17 cellular contexts compared by ENCODE assay signal in the genomic region with DNA sequence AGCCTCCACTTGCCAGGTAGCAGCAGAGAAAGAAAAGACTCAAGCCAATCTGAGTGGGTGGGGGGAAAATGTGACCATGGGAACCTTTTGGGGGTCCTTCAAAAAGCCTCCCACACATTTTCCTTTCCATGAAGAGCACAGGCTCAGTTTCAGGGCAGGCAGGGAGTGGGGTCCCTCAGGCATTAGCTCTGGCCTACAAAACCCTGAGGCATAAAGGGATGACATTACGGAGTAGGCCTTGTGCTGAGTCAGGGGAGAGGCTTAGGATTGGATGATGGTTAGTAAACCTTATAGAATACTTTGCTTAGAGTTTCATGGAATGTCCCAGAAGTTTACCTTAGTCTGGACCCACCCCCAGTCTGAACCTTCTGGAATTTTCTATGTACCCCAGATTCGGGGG. TPM values are rescaled to one million over a fixed set of nuclear protein-coding genes. Genes with fewer than 3 reads are reported as not detected.
A peak's percentile ranks its signal among the peaks of the same experiment; 100 is the strongest.
DNase-seq lines count a peak whose midpoint lies in the region; ATAC-seq and TF ChIP-seq lines count a peak whose summit lies in the region.
"Had no signal": no experiment of that assay in that cellular context is flagged by ENCODE, and none has a peak within 500 bp of the region (broad histone marks: within the 10 kb centered on the region; RNA-seq: fewer than 3 reads in every experiment).

No MANE protein-coding gene starts in this region.

- intact Hi-C loops in OCI-LY7 (cut with micrococcal nuclease; ENCODE audit: unreplicated experiment), result no loop called here

- H3K4me1 ChIP-seq in OCI-LY7 (ENCODE audit: insufficient read depth, low read length, poor library complexity, severe bottlenecking), result peaks cover 29% of the 10 kb centered on the region
- H3K4me1 ChIP-seq in skeletal muscle satellite cell (ENCODE audit: control insufficient read depth, insufficient read depth, low read length), result peaks cover 22% of the 10 kb centered on the region
- H3K4me1 ChIP-seq in mesendoderm (ENCODE audit: control insufficient read depth, low read depth, low read length), result peaks cover 4% of the 10 kb centered on the region

- no peak overlapping the region for H3K23ac ChIP-seq in mesendoderm (ENCODE audit: low read length)

- H3K4me2 ChIP-seq in OCI-LY7 (ENCODE audit: low read length) (peak overlapping the region; percentile 13; the same call in 1 of the 2 replicates), skeletal muscle satellite cell (ENCODE audit: low read length) (peak overlapping the region; percentile 1), mesendoderm (ENCODE audit: low read length) (no peak overlapping the region)

- BruUV-seq in OCI-LY7 (replicated peaks; lab: Mats Ljungman, UMichigan), result no TSS peak

- H3K9me3 ChIP-seq in OCI-LY7 (ENCODE audit: low read length), result no peaks in the 10 kb centered on the region
- H3K9me3 ChIP-seq in skeletal muscle satellite cell (replicated peaks; ENCODE audit: low read length), result no peaks in the 10 kb centered on the region

- peaks cover 21% of the 10 kb centered on the region for H3K79me1 ChIP-seq in mesendoderm (ENCODE audit: low read length)

- H2BK5ac ChIP-seq in mesendoderm (ENCODE audit: low read length), result no peak overlapping the region

- no peak for ATAC-seq in activated naive CD8-positive, alpha-beta T cell treated with anti-CD3 and anti-CD28 coated beads, Interleukin-2, amount 50 U/mL, for 24 hours
- ATAC-seq in GM21786 (IDR thresholded peaks at IDR 0.05; ENCODE audit: unreplicated experiment), result no peak
- ATAC-seq: GM12878, HCT116 had no signal

- DNase-seq in activated naive CD8-positive, alpha-beta T cell treated with anti-CD3 and anti-CD28 coated beads for 36 hours, result no peak
- DNase-seq in activated naive CD8-positive, alpha-beta T cell treated with anti-CD3 and anti-CD28 coated beads, Interleukin-2, amount 50 U/mL, for 24 hours, result no peak
- DNase-seq in OCI-LY7 (ENCODE audit: low spot score), result no peak
- no peak for DNase-seq in mesendoderm
- no peak for DNase-seq in glutamatergic neuron
- DNase-seq: CD4-positive, alpha-beta memory T cell; GOT3; KG1; MV-4-11; NCI-H1694 treated with DMSO at 0.1 percent for 48 hours; NCI-H748 treated with DMSO at 0.1 percent for 48 hours had no signal

- no peak overlapping the region for H2BK15ac ChIP-seq in mesendoderm (replicated peaks; ENCODE audit: low read depth)

- no peaks in the 10 kb centered on the region for H3K27me3 ChIP-seq in skeletal muscle satellite cell (ENCODE audit: control insufficient read depth, insufficient read depth, low read length)
- H3K27me3 ChIP-seq in mesendoderm (ENCODE audit: insufficient read depth, low read length, poor library complexity), result no peaks in the 10 kb centered on the region

- no peak overlapping the region for H4K8ac ChIP-seq in mesendoderm (ENCODE audit: low read depth, low read length)

- no peak overlapping the region for H3K4me3 Mint-ChIP-seq in activated naive CD8-positive, alpha-beta T cell treated with anti-CD3 and anti-CD28 coated beads for 36 hours
- H3K4me3 Mint-ChIP-seq in activated naive CD8-positive, alpha-beta T cell treated with anti-CD3 and anti-CD28 coated beads, Interleukin-2, amount 50 U/mL, for 24 hours, result no peak overlapping the region
- H3K4me3 Mint-ChIP-seq in brain, result peak overlapping the region in 4 of 5 experiments; percentile 24 to 99 (median 62)
- H3K4me3 Mint-ChIP-seq in glutamatergic neuron (ENCODE audit: unreplicated experiment), result no peak overlapping the region

- peaks cover 32% of the 10 kb centered on the region for H3K4me1 Mint-ChIP-seq in activated naive CD8-positive, alpha-beta T cell treated with anti-CD3 and anti-CD28 coated beads for 36 hours
- H3K4me1 Mint-ChIP-seq in activated naive CD8-positive, alpha-beta T cell treated with anti-CD3 and anti-CD28 coated beads, Interleukin-2, amount 50 U/mL, for 24 hours, result peaks cover 37% of the 10 kb centered on the region
- H3K4me1 Mint-ChIP-seq in brain, result peaks cover 49% of the 10 kb centered on the region
- H3K4me1 Mint-ChIP-seq in glutamatergic neuron (ENCODE audit: low read depth, unreplicated experiment), result peaks cover 13% of the 10 kb centered on the region

- WGBS in mesendoderm (ENCODE audit: extremely low coverage, insufficient coverage, low lambda C conversion rate), result no CpG with 5 or more reads among the region's 2 CpGs

- no peak overlapping the region for H3K4ac ChIP-seq in mesendoderm (ENCODE audit: low read depth, low read length)

- no peaks in the 10 kb centered on the region for H3K9me3 Mint-ChIP-seq in activated naive CD8-positive, alpha-beta T cell treated with anti-CD3 and anti-CD28 coated beads for 36 hours
- no peaks in the 10 kb centered on the region for H3K9me3 Mint-ChIP-seq in activated naive CD8-positive, alpha-beta T cell treated with anti-CD3 and anti-CD28 coated beads, Interleukin-2, amount 50 U/mL, for 24 hours
- H3K9me3 Mint-ChIP-seq in brain (no peaks in the 10 kb centered on the region), glutamatergic neuron (ENCODE audit: unreplicated experiment) (peaks cover 10% of the 10 kb centered on the region)
- H3K9me3 Mint-ChIP-seq: CD4-positive, alpha-beta memory T cell had no signal

- H3K56ac ChIP-seq in mesendoderm (ENCODE audit: low read length), result no peak overlapping the region

- H4K5ac ChIP-seq in mesendoderm (ENCODE audit: low read length), result no peak overlapping the region

- H3K36me3 Mint-ChIP-seq in activated naive CD8-positive, alpha-beta T cell treated with anti-CD3 and anti-CD28 coated beads for 36 hours, result peaks cover 32% of the 10 kb centered on the region
- H3K36me3 Mint-ChIP-seq in activated naive CD8-positive, alpha-beta T cell treated with anti-CD3 and anti-CD28 coated beads, Interleukin-2, amount 50 U/mL, for 24 hours (ENCODE audit: low read depth), result peaks cover 22% of the 10 kb centered on the region
- H3K36me3 Mint-ChIP-seq in brain (peaks cover 39% of the 10 kb centered on the region), glutamatergic neuron (ENCODE audit: unreplicated experiment) (peaks cover 4% of the 10 kb centered on the region)

- H3K9ac ChIP-seq in skeletal muscle satellite cell (ENCODE audit: low read depth, low read length) (no peak overlapping the region), mesendoderm (ENCODE audit: low read length) (no peak overlapping the region)

- H2AK5ac ChIP-seq in mesendoderm (ENCODE audit: low read length), result no peak overlapping the region

- H3K4me3 ChIP-seq in OCI-LY7 (ENCODE audit: low read depth, low read length, poor library complexity, severe bottlenecking) (no peak overlapping the region), skeletal muscle satellite cell (ENCODE audit: low read length) (no peak overlapping the region), mesendoderm (ENCODE audit: low read length) (no peak overlapping the region)
- H3K4me3 ChIP-seq: GM12878 had no signal

- H3K18ac ChIP-seq in mesendoderm (ENCODE audit: low read length), result no peak overlapping the region

- POLR2A ChIA-PET in OCI-LY7 (lab: Charles Lee), result no interaction called here

- no peaks in the 10 kb centered on the region for H3K9me2 ChIP-seq in OCI-LY7 (ENCODE audit: insufficient read depth, low read length)

- peak overlapping the region; percentile 16 for H3K27ac Mint-ChIP-seq in activated naive CD8-positive, alpha-beta T cell treated with anti-CD3 and anti-CD28 coated beads for 36 hours
- no peak overlapping the region for H3K27ac Mint-ChIP-seq in activated naive CD8-positive, alpha-beta T cell treated with anti-CD3 and anti-CD28 coated beads, Interleukin-2, amount 50 U/mL, for 24 hours
- H3K27ac Mint-ChIP-seq in brain (peak overlapping the region in 1 of 5 experiments; percentile 86), glutamatergic neuron (ENCODE audit: unreplicated experiment) (no peak overlapping the region)

- TF ChIP-seq CTCF in OCI-LY7 (conservative IDR thresholded peaks at IDR 0.05; ENCODE audit: low read length) (no peak), brain (conservative IDR thresholded peaks at IDR 0.05) (no peak), glutamatergic neuron (IDR thresholded peaks at IDR 0.05; ENCODE audit: partially characterized antibody, unreplicated experiment) (no peak)

- H3K36me3 ChIP-seq in OCI-LY7 (ENCODE audit: insufficient read depth, low read length) (peaks cover 18% of the 10 kb centered on the region), skeletal muscle satellite cell (ENCODE audit: insufficient read depth, low read length) (peaks cover 7% of the 10 kb centered on the region), mesendoderm (ENCODE audit: control insufficient read depth, insufficient read depth, low read length) (peaks cover 2% of the 10 kb centered on the region)

- 0 out of 2 replicates have a peak, but pooled peaks cover 8% of the 10 kb centered on the region for H4K20me1 ChIP-seq in OCI-LY7 (ENCODE audit: insufficient read depth, low read length)

- CTCF ChIA-PET in OCI-LY7 (lab: Charles Lee; ENCODE audit: unreplicated experiment), result no interaction called here

- H2BK120ac ChIP-seq in mesendoderm (ENCODE audit: low read depth, low read length), result no peak overlapping the region

- H3K79me2 ChIP-seq in OCI-LY7 (ENCODE audit: insufficient read depth, low read depth, low read length) (peaks cover 43% of the 10 kb centered on the region), mesendoderm (ENCODE audit: control insufficient read depth, insufficient read depth, low read length) (peaks cover 31% of the 10 kb centered on the region)

- no peak overlapping the region for H2AFZ ChIP-seq in OCI-LY7 (ENCODE audit: low read length)

- H3K27ac ChIP-seq in OCI-LY7 (ENCODE audit: low read depth, low read length, poor library complexity, severe bottlenecking), result no peak overlapping the region
- no peak overlapping the region for H3K27ac ChIP-seq in mesendoderm (ENCODE audit: low read depth, low read length)

- H3K27me3 Mint-ChIP-seq in activated naive CD8-positive, alpha-beta T cell treated with anti-CD3 and anti-CD28 coated beads for 36 hours, result no peaks in the 10 kb centered on the region
- no peaks in the 10 kb centered on the region for H3K27me3 Mint-ChIP-seq in activated naive CD8-positive, alpha-beta T cell treated with anti-CD3 and anti-CD28 coated beads, Interleukin-2, amount 50 U/mL, for 24 hours
- H3K27me3 Mint-ChIP-seq in brain, result peaks cover 18% of the 10 kb centered on the region
- H3K27me3 Mint-ChIP-seq in glutamatergic neuron (ENCODE audit: unreplicated experiment), result peaks cover 3% of the 10 kb centered on the region
- H3K27me3 Mint-ChIP-seq: CD4-positive, alpha-beta memory T cell had no signal

RNA-seq across cellular contexts. Expression of gene DNAJC30, which starts 3.5 kb away (rescaled TPM):
- total RNA-seq in activated naive CD8-positive, alpha-beta T cell treated with anti-CD3 and anti-CD28 coated beads for 36 hours, result 10 to 100 TPM in 1 of 2 experiments, 1 to 10 TPM in 1; 9.5 to 10.7 TPM
- 4.0 and 5.9 TPM in 2 replicates for total RNA-seq in OCI-LY7 (2014; rRNA removed; shearing (Covaris generic))
- total RNA-seq in OCI-LY7 (2022) (11.8 and 13.7 TPM in 2 replicates), glutamatergic neuron (ENCODE audit: unreplicated experiment) (8.4 TPM)
- polyA plus RNA-seq in brain (ENCODE audit: insufficient read depth, low read depth, low replicate concordance), result 10.5 TPM
- 2.6 and 3.3 TPM in 2 replicates for total RNA-seq in skeletal muscle satellite cell (2012; rRNA removed)
- 7.6 TPM for polyA plus RNA-seq in mesendoderm (2013, experiment 1 of 2)
- polyA plus RNA-seq in mesendoderm (2013, experiment 2 of 2), result 7.6 TPM

RNA-seq across cellular contexts. Expression of gene BUD23, which starts 3.7 kb away (rescaled TPM):
- 100 to 1,000 TPM; 117 to 124 TPM for total RNA-seq in activated naive CD8-positive, alpha-beta T cell treated with anti-CD3 and anti-CD28 coated beads for 36 hours
- 58.1 and 65.0 TPM in 2 replicates for total RNA-seq in OCI-LY7 (2014; rRNA removed; shearing (Covaris generic))
- 75.8 and 91.1 TPM in 2 replicates for total RNA-seq in OCI-LY7 (2022)
- polyA plus RNA-seq in brain (ENCODE audit: insufficient read depth, low read depth, low replicate concordance), result 72.8 TPM
- total RNA-seq in skeletal muscle satellite cell (2012; rRNA removed), result 51.0 and 53.7 TPM in 2 replicates
- polyA plus RNA-seq in mesendoderm (2013, experiment 1 of 2), result 149 TPM
- polyA plus RNA-seq in mesendoderm (2013, experiment 2 of 2), result 149 TPM
- 42.6 TPM for total RNA-seq in glutamatergic neuron (ENCODE audit: unreplicated experiment)

RNA-seq across cellular contexts. Expression of gene VPS37D, which starts 12.1 kb away (rescaled TPM):
- under 1 TPM; 0.44 to 0.45 TPM for total RNA-seq in activated naive CD8-positive, alpha-beta T cell treated with anti-CD3 and anti-CD28 coated beads for 36 hours
- 2.4 and 5.3 TPM in 2 replicates for total RNA-seq in OCI-LY7 (2014; rRNA removed; shearing (Covaris generic))
- total RNA-seq in OCI-LY7 (2022) (5.2 and 5.3 TPM in 2 replicates), glutamatergic neuron (ENCODE audit: unreplicated experiment) (17.2 TPM)
- polyA plus RNA-seq in brain (ENCODE audit: insufficient read depth, low read depth, low replicate concordance), result 20.4 TPM
- 3.0 and 4.8 TPM in 2 replicates for total RNA-seq in skeletal muscle satellite cell (2012; rRNA removed)
- polyA plus RNA-seq in mesendoderm (2013, experiment 1 of 2), result 1.1 TPM
- polyA plus RNA-seq in mesendoderm (2013, experiment 2 of 2), result 1.1 TPM
- total RNA-seq: CD4-positive, alpha-beta memory T cell had no signal
- polyA plus RNA-seq: CD4-positive, alpha-beta memory T cell had no signal

RNA-seq across cellular contexts. Expression of gene STX1A, which starts 39.8 kb away (rescaled TPM):
- total RNA-seq in activated naive CD8-positive, alpha-beta T cell treated with anti-CD3 and anti-CD28 coated beads for 36 hours, result 1 to 10 TPM; 4.9 TPM
- 5.3 and 11.3 TPM in 2 replicates for total RNA-seq in OCI-LY7 (2014; rRNA removed; shearing (Covaris generic))
- total RNA-seq in OCI-LY7 (2022) (5.7 TPM in 2 replicates), glutamatergic neuron (ENCODE audit: unreplicated experiment) (119 TPM)
- 68.5 TPM for polyA plus RNA-seq in brain (ENCODE audit: insufficient read depth, low read depth, low replicate concordance)
- total RNA-seq in skeletal muscle satellite cell (2012; rRNA removed), result 60.1 and 67.1 TPM in 2 replicates
- 4.8 TPM for polyA plus RNA-seq in mesendoderm (2013, experiment 1 of 2)
- 5.3 TPM for polyA plus RNA-seq in mesendoderm (2013, experiment 2 of 2)

RNA-seq across cellular contexts. Expression of gene MLXIPL, which starts 55.4 kb away (rescaled TPM):
- total RNA-seq in activated naive CD8-positive, alpha-beta T cell treated with anti-CD3 and anti-CD28 coated beads for 36 hours, result not detected
- total RNA-seq in OCI-LY7 (2014; rRNA removed; shearing (Covaris generic)), result not detected in 2 replicates
- total RNA-seq in OCI-LY7 (2022) (not detected in 2 replicates), glutamatergic neuron (ENCODE audit: unreplicated experiment) (0.86 TPM)
- 4.0 TPM for polyA plus RNA-seq in brain (ENCODE audit: insufficient read depth, low read depth, low replicate concordance)
- 0.51 TPM in 1 of 2 replicates, not detected in the other for total RNA-seq in skeletal muscle satellite cell (2012; rRNA removed)
- polyA plus RNA-seq in mesendoderm (2013, experiment 1 of 2), result 1.6 TPM
- 2.0 TPM for polyA plus RNA-seq in mesendoderm (2013, experiment 2 of 2)
- total RNA-seq: CD4-positive, alpha-beta memory T cell had no signal
- polyA plus RNA-seq: BJ; CD4-positive, alpha-beta memory T cell; GM12878 had no signal

Comparison
In these comparisons a context has a peak if more than half of its experiments do, and no peak if none do; other contexts are left out.
1. H3K4me3 Mint-ChIP-seq: peak in brain (4 of 5); none in activated naive CD8-positive, alpha-beta T cell treated with anti-CD3 and anti-CD28 coated beads for 36 hours (single experiment), activated naive CD8-positive, alpha-beta T cell treated with anti-CD3 and anti-CD28 coated beads, Interleukin-2, amount 50 U/mL, for 24 hours (single experiment) and glutamatergic neuron (single experiment).